ENCODE assay signal across 8 cellular contexts in the genomic region with DNA sequence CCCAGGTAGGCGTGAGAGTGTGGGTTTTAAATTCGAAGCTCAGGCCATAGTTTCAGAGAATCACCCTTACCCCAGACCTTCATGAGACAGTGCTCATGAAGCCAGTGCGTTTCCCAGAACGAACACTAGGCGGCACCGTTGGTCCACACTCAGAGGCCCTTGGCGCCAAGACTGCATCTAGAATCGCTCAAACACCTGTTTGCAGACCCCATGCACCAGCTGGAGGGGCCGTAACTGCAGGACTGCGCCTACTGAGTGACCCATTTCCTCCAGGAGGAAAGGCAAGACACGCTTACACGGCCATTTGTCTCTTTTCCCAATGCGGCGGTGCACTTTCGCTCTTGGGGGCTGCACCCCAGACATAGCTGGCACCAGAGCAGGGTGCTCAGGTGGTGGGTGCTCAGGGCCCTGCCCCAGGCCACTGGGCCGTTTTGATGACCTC. TPM values are rescaled to one million over a fixed set of nuclear protein-coding genes. Genes with fewer than 3 reads are reported as not detected.
DNase-seq lines count a peak whose midpoint lies in the region; ATAC-seq, FAIRE-seq and TF ChIP-seq lines count a peak whose summit lies in the region.

No MANE protein-coding gene starts in this region.

- peak; percentile 36 for DNase-seq in HFFc6
- peak; percentile 54 for DNase-seq in NCI-H2107 (lab: John Stamatoyannopoulos, UW)
- peak; percentile 83 for DNase-seq in UCSD-AML1 (lab: John Stamatoyannopoulos, UW; ENCODE audit: unreplicated experiment)
- peak; percentile 71 to 84 (median 77) for DNase-seq in K562 (ENCODE audit: extremely low read depth in 1 of 4, low spot score in 3 of 4)
- DNase-seq in inferior parietal cortex (ENCODE audit: extremely low spot score), result peak; percentile 82
- peak; percentile 66 to 77 for DNase-seq in stimulated activated CD4-positive, alpha-beta T cell treated with anti-CD3 and anti-CD28 coated beads, Interleukin-15, amount 100 ng/mL, for 48 hours (ENCODE audit: low read depth in 2 of 2)

- no peak overlapping the region for H3K27ac Mint-ChIP-seq in HFFc6

- 19% methylated on average over 16 of the region's 16 CpGs for WGBS in K562 (ENCODE audit: insufficient coverage, low coverage, missing lambda C conversion rate)

- H3K9me1 ChIP-seq in K562 (ENCODE audit: control insufficient read depth, insufficient read depth, low read length), result no peaks in the 10 kb centered on the region

- TF ChIP-seq CTCF in HFFc6 (IDR thresholded peaks at IDR 0.05) (peak; percentile 98), K562 (IDR thresholded peaks at IDR 0.05 in 2 of 3, conservative IDR thresholded peaks at IDR 0.05 in 1 of 3; ENCODE audit: insufficient read depth in 2 of 3, low read depth in 1 of 3, low read length in 3 of 3) (peak; percentile 92 to 98 (median 94))

- H4K20me1 ChIP-seq in K562 (replicated peaks; ENCODE audit: control insufficient read depth, insufficient read depth, low read length), result no peaks in the 10 kb centered on the region

- FAIRE-seq in G401.6 (lab: Jason Lieb, UNC), result peak; percentile 36
- peak; percentile 97 for FAIRE-seq in K562 (lab: Jason Lieb, UNC)

- intact Hi-C loops in K562 (cut with micrococcal nuclease), result loop anchor here (1.0 to 10.0 kb wide), 3 partner anchors 73 to 518 kb away; partner anchors contain the start of genes USB1 and ZNF319

- BruUV-seq in K562 (replicated peaks; lab: Mats Ljungman, UMichigan), result no TSS peak

- ATAC-seq in K562, result peak; percentile 94
- ATAC-seq in HG03439 (IDR thresholded peaks at IDR 0.05; ENCODE audit: unreplicated experiment), result no peak

- peaks cover 5 to 46% of the 10 kb centered on the region in 2 experiments; a peak in 4 of 5 replicates for H3K27me3 ChIP-seq in K562 (ENCODE audit: control insufficient read depth in 2 of 2, insufficient read depth in 2 of 2, low read length in 2 of 2)

- 0 out of 4 replicates have a peak overlapping the region, but pooled peaks of 1 of the 2 experiments have one; percentile 23 for H3K9ac ChIP-seq in K562 (ENCODE audit: insufficient read depth in 1 of 2, low read depth in 2 of 2, low read length in 2 of 2)

- POLR2A ChIA-PET in K562 (lab: Yijun Ruan, JAX), result interaction anchor here (1.2 kb wide), 1 partner anchor 69 kb away, joined by 6 read pairs; no protein-coding TSS in a partner anchor

- H3K9me3 Mint-ChIP-seq in HFFc6, result no peaks in the 10 kb centered on the region

- H2AFZ ChIP-seq in K562 (ENCODE audit: low read depth, low read length), result no peak overlapping the region

- peaks cover 0 to 16% of the 10 kb centered on the region in 2 experiments; a peak in 3 of 5 replicates for H3K4me1 ChIP-seq in K562 (replicated peaks in 1 of 2; ENCODE audit: control insufficient read depth in 2 of 2, insufficient read depth in 2 of 2, low read length in 2 of 2)

- no peaks in the 10 kb centered on the region for H3K79me2 ChIP-seq in K562 (ENCODE audit: control insufficient read depth, insufficient read depth, low read length)

- H3K27me3 Mint-ChIP-seq in HFFc6 (ENCODE audit: insufficient read depth), result peaks cover 29% of the 10 kb centered on the region

- TF ChIP-seq POLR2A in K562 (conservative IDR thresholded peaks at IDR 0.05), result no peak

- TF ChIP-seq EP300 in K562 (IDR thresholded peaks at IDR 0.05; ENCODE audit: low read length), result no peak

- in situ Hi-C loops in K562 (cut with MboI), result no loop called here

- H3K4me2 ChIP-seq in K562 (ENCODE audit: insufficient read depth, low read length), result no peak overlapping the region

- H3K4me3 ChIP-seq in K562, result no peak overlapping the region

- H3K4me3 Mint-ChIP-seq in HFFc6, result no peak overlapping the region

- TF ChIP-seq RAD21 in K562 (CRISPR knock-in tag; conservative IDR thresholded peaks at IDR 0.05 in 1 of 2, IDR thresholded peaks at IDR 0.05 in 1 of 2), result peak; percentile 86 to 93

- H3K36me3 Mint-ChIP-seq in HFFc6 (ENCODE audit: low read depth), result no peaks in the 10 kb centered on the region

- H3K4me1 Mint-ChIP-seq in HFFc6 (ENCODE audit: low read depth), result peaks cover 7% of the 10 kb centered on the region; the same call in 1 of the 2 replicates

- no peaks in the 10 kb centered on the region for H3K9me3 ChIP-seq in K562 (replicated peaks; ENCODE audit: control insufficient read depth, insufficient read depth, low read depth, low read length)

- H3K36me3 ChIP-seq in K562 (ENCODE audit: control insufficient read depth, insufficient read depth, low read length), result no peaks in the 10 kb centered on the region

- CTCF ChIA-PET in K562 (lab: Yijun Ruan, JAX; ENCODE audit: low intra/inter-chr PET ratio), result interaction anchor here (0.6 to 3.0 kb wide), 5 partner anchors 15 to 287 kb away, joined by 3 to 44 read pairs (median 3); no protein-coding TSS in a partner anchor

- H3K27ac ChIP-seq in K562 (ENCODE audit: extremely low read depth, low read depth, low read length), result no peak overlapping the region

TF ChIP-seq in K562, 482 proteins besides CTCF, POLR2A, EP300 and RAD21 (continues in another document):
- TF ChIP-seq JUNB (CRISPR knock-in tag; conservative IDR thresholded peaks at IDR 0.05), result no peak

RNA-seq across cellular contexts. Expression of gene ADGRG5, which starts 34.0 kb away (rescaled TPM):
- not detected for total RNA-seq in HFFc6 (2021; fragmentation: NEBNext Ultra II Directional; extraction: Animal tissue kit (Norgen Biotek cat#: 25700))
- total RNA-seq in K562 (2011; cell fraction: chromatin; rRNA removed; ENCODE audit: low replicate concordance), result 0.14 TPM in 1 of 2 replicates, not detected in the other
- total RNA-seq in K562 (2011; cell fraction: nucleolus; rRNA removed), result 0.13 TPM in 1 of 2 replicates, not detected in the other
- 0.07 TPM in 1 of 2 replicates, not detected in the other for total RNA-seq in K562 (2011; cell fraction: nucleoplasm; rRNA removed)
- 0.08 and 0.09 TPM in 2 replicates for total RNA-seq in K562 (2014; rRNA removed)
- total RNA-seq in K562 (2014; rRNA removed; fragmentation: Illumina TruSeq; extraction: Trizol), result 0.07 TPM in 1 of 2 replicates, not detected in the other
- total RNA-seq in K562 (2015; rRNA removed; fragmentation: Illumina TruSeq; extraction: Trizol), result 0.14 and 0.30 TPM in 2 replicates
- total RNA-seq in K562 (2021), result 0.09 and 0.27 TPM in 2 replicates
- 0.01 and 0.11 TPM in 2 replicates for polyA plus RNA-seq in K562 (2011; rRNA removed)
- 0.03 and 0.07 TPM in 2 replicates for polyA plus RNA-seq in K562 (2011; cell fraction: cytosol; rRNA removed)
- 0.13 and 0.27 TPM in 2 replicates for polyA plus RNA-seq in K562 (2011; cell fraction: nucleus; rRNA removed)
- polyA plus RNA-seq in K562 (2012), result 0.55 and 0.62 TPM in 2 replicates
- 0.08 and 0.10 TPM in 2 replicates for polyA plus RNA-seq in K562 (2014; fragmentation: Illumina TruSeq; extraction: Trizol)
- under 1 TPM; 0.01 to 0.39 TPM for polyA plus RNA-seq in K562 (2014; fragmentation: Nextera tagmentation; extraction: Ambion mirVana)
- polyA plus RNA-seq in K562 (2014; rRNA removed), result 0.04 and 0.15 TPM in 2 replicates
- polyA minus RNA-seq in K562 (2011; rRNA and poly(A)+ RNA removed), result 0.06 TPM in 1 of 2 replicates, not detected in the other
- polyA minus RNA-seq in K562 (2011; cell fraction: cytosol; rRNA and poly(A)+ RNA removed), result not detected in 2 replicates
- polyA minus RNA-seq in K562 (2011; cell fraction: nucleus; rRNA and poly(A)+ RNA removed), result not detected in 2 replicates

RNA-seq across cellular contexts. Expression of gene CCDC102A, which starts 40.1 kb away (rescaled TPM):
- 1 to 10 TPM; 3.6 to 4.6 (median 4.1) TPM for total RNA-seq in HFFc6 (2021; fragmentation: NEBNext Ultra II Directional; extraction: Animal tissue kit (Norgen Biotek cat#: 25700))
- total RNA-seq in K562 (2011; cell fraction: chromatin; rRNA removed; ENCODE audit: low replicate concordance), result 0.26 and 1.1 TPM in 2 replicates
- 0.92 and 1.3 TPM in 2 replicates for total RNA-seq in K562 (2011; cell fraction: nucleolus; rRNA removed)
- 0.51 and 0.84 TPM in 2 replicates for total RNA-seq in K562 (2011; cell fraction: nucleoplasm; rRNA removed)
- total RNA-seq in K562 (2014; rRNA removed), result 3.8 and 4.9 TPM in 2 replicates
- 0.16 and 0.58 TPM in 2 replicates for total RNA-seq in K562 (2014; rRNA removed; fragmentation: Illumina TruSeq; extraction: Trizol)
- total RNA-seq in K562 (2015; rRNA removed; fragmentation: Illumina TruSeq; extraction: Trizol), result 1.4 and 2.1 TPM in 2 replicates
- total RNA-seq in K562 (2021), result 2.7 and 3.0 TPM in 2 replicates
- 2.2 and 2.4 TPM in 2 replicates for polyA plus RNA-seq in K562 (2011; rRNA removed)
- polyA plus RNA-seq in K562 (2011; cell fraction: cytosol; rRNA removed), result 2.6 and 6.6 TPM in 2 replicates
- polyA plus RNA-seq in K562 (2011; cell fraction: nucleus; rRNA removed), result 1.3 and 2.1 TPM in 2 replicates
- 2.3 and 2.8 TPM in 2 replicates for polyA plus RNA-seq in K562 (2012)
- polyA plus RNA-seq in K562 (2014; fragmentation: Illumina TruSeq; extraction: Trizol), result 0.85 and 1.4 TPM in 2 replicates
- under 1 TPM; 0.03 to 0.11 TPM for polyA plus RNA-seq in K562 (2014; fragmentation: Nextera tagmentation; extraction: Ambion mirVana)
- polyA plus RNA-seq in K562 (2014; rRNA removed), result 2.0 and 4.9 TPM in 2 replicates
- 0.45 and 1.4 TPM in 2 replicates for polyA minus RNA-seq in K562 (2011; rRNA and poly(A)+ RNA removed)
- 1.4 and 1.6 TPM in 2 replicates for polyA minus RNA-seq in K562 (2011; cell fraction: cytosol; rRNA and poly(A)+ RNA removed)
- polyA minus RNA-seq in K562 (2011; cell fraction: nucleus; rRNA and poly(A)+ RNA removed), result 0.67 and 1.1 TPM in 2 replicates

RNA-seq across cellular contexts. Expression of gene ADGRG1, which starts 52.0 kb away (rescaled TPM):
- 1 to 10 TPM in 1 of 6 experiments, under 1 TPM in 5; 0.18 to 1.4 (median 0.50) TPM for total RNA-seq in HFFc6 (2021; fragmentation: NEBNext Ultra II Directional; extraction: Animal tissue kit (Norgen Biotek cat#: 25700))
- 0.81 and 1.3 TPM in 2 replicates for total RNA-seq in K562 (2011; cell fraction: chromatin; rRNA removed; ENCODE audit: low replicate concordance)
- total RNA-seq in K562 (2011; cell fraction: nucleolus; rRNA removed), result 0.79 and 1.0 TPM in 2 replicates
- total RNA-seq in K562 (2011; cell fraction: nucleoplasm; rRNA removed), result 0.81 and 2.1 TPM in 2 replicates
- total RNA-seq in K562 (2014; rRNA removed) (not detected in 2 replicates), K562 (2014; rRNA removed; fragmentation: Illumina TruSeq; extraction: Trizol) (not detected in 2 replicates), K562 (2015; rRNA removed; fragmentation: Illumina TruSeq; extraction: Trizol) (not detected in 2 replicates), K562 (2021) (0.31 TPM in 1 of 2 replicates, not detected in the other)
- polyA plus RNA-seq in K562 (2011; rRNA removed) (0.04 and 0.57 TPM in 2 replicates), K562 (2014; fragmentation: Illumina TruSeq; extraction: Trizol) (0.16 and 0.29 TPM in 2 replicates), K562 (2014; fragmentation: Nextera tagmentation; extraction: Ambion mirVana) (not detected), K562 (2014; rRNA removed) (0.34 TPM in 1 of 2 replicates, not detected in the other)
- 0.12 and 0.15 TPM in 2 replicates for polyA plus RNA-seq in K562 (2011; cell fraction: cytosol; rRNA removed)
- 0.70 and 0.81 TPM in 2 replicates for polyA plus RNA-seq in K562 (2011; cell fraction: nucleus; rRNA removed)
- polyA plus RNA-seq in K562 (2012), result 0.39 and 0.44 TPM in 2 replicates
- 0.18 TPM in 2 replicates for polyA minus RNA-seq in K562 (2011; rRNA and poly(A)+ RNA removed)
- polyA minus RNA-seq in K562 (2011; cell fraction: cytosol; rRNA and poly(A)+ RNA removed), result not detected in 2 replicates
- 0.33 TPM in 1 of 2 replicates, not detected in the other for polyA minus RNA-seq in K562 (2011; cell fraction: nucleus; rRNA and poly(A)+ RNA removed)
